Comparison of ENCODE assay signal across 8 cellular contexts in genomic region chr4:54228064-54228527, GRCh38. TPM values are rescaled to one million over a fixed set of nuclear protein-coding genes. Genes with fewer than 3 reads are reported as not detected.
DNase-seq lines count a peak whose midpoint lies in the region; ATAC-seq and TF ChIP-seq lines count a peak whose summit lies in the region.

No MANE protein-coding gene starts in this region.

- peaks cover 19% of the 10 kb centered on the region for H3K27me3 ChIP-seq in vagina

- no peaks in the 10 kb centered on the region for H3K9me3 ChIP-seq in vagina

- H3K9me3 Mint-ChIP-seq in activated CD4-positive, alpha-beta memory T cell treated with anti-CD3 and anti-CD28 coated beads, Interleukin-2, amount 10 ng/mL, durations not matched to agents 7 days and 5 days: no peaks in the 10 kb centered on the region
- H3K9me3 Mint-ChIP-seq in nephron progenitor cell: no peaks in the 10 kb centered on the region

- peak; percentile 78 for DNase-seq in Right ventricle myocardium inferior (ENCODE audit: missing footprints)
- no peak for DNase-seq in cardiac septum (ENCODE audit: low spot score)
- DNase-seq in LHCN-M2 (ENCODE audit: low read depth): peak; percentile 72
- no peak for DNase-seq in activated CD4-positive, alpha-beta memory T cell treated with anti-CD3 and anti-CD28 coated beads, Interleukin-2, amount 10 ng/mL, durations not matched to agents 7 days and 5 days
- DNase-seq in fibroblast of the aortic adventitia (ENCODE audit: low read depth): peak; percentile 87
- DNase-seq in nephron progenitor cell: peak; percentile 91
- DNase-seq in vagina (ENCODE audit: extremely low spot score in 2 of 2): peak in 1 of 2 donors; percentile 91

- H3K27ac Mint-ChIP-seq in activated CD4-positive, alpha-beta memory T cell treated with anti-CD3 and anti-CD28 coated beads, Interleukin-2, amount 10 ng/mL, durations not matched to agents 7 days and 5 days: no peak overlapping the region
- peak overlapping the region; percentile 97 for H3K27ac Mint-ChIP-seq in nephron progenitor cell

- no peaks in the 10 kb centered on the region for H3K36me3 ChIP-seq in vagina

- peaks cover 58% of the 10 kb centered on the region for H3K4me1 ChIP-seq in vagina

- POLR2A ChIA-PET in activated CD4-positive, alpha-beta memory T cell treated with anti-CD3 and anti-CD28 coated beads, Interleukin-2, amount 10 ng/mL, durations not matched to agents 7 days and 5 days (lab: Charles Lee): no interaction called here

- no peak for TF ChIP-seq POLR2A in vagina (IDR thresholded peaks at IDR 0.05)

- CTCF ChIA-PET in activated CD4-positive, alpha-beta memory T cell treated with anti-CD3 and anti-CD28 coated beads, Interleukin-2, amount 10 ng/mL, durations not matched to agents 7 days and 5 days (lab: Charles Lee): interaction anchor here (1.1 kb wide), 1 partner anchor 108 kb away, joined by 3 read pairs; no protein-coding TSS in a partner anchor

- peak; percentile 65 for ATAC-seq in Right ventricle myocardium inferior
- no peak for ATAC-seq in HG03159 (IDR thresholded peaks at IDR 0.05; ENCODE audit: unreplicated experiment)

- H3K4me1 Mint-ChIP-seq in activated CD4-positive, alpha-beta memory T cell treated with anti-CD3 and anti-CD28 coated beads, Interleukin-2, amount 10 ng/mL, durations not matched to agents 7 days and 5 days: peaks cover 39% of the 10 kb centered on the region
- peaks cover 61% of the 10 kb centered on the region for H3K4me1 Mint-ChIP-seq in nephron progenitor cell

- peak overlapping the region; percentile 81 for H3K27ac ChIP-seq in vagina

- H3K27me3 Mint-ChIP-seq in activated CD4-positive, alpha-beta memory T cell treated with anti-CD3 and anti-CD28 coated beads, Interleukin-2, amount 10 ng/mL, durations not matched to agents 7 days and 5 days: peaks cover 91% of the 10 kb centered on the region
- peaks cover 22% of the 10 kb centered on the region for H3K27me3 Mint-ChIP-seq in nephron progenitor cell (ENCODE audit: low read depth, poor library complexity)

- peak overlapping the region; percentile 96 for H3K4me3 ChIP-seq in fibroblast of the aortic adventitia (ENCODE audit: low read depth, low read length)
- H3K4me3 ChIP-seq in vagina: peak overlapping the region; percentile 37 to 65

- H3K4me3 Mint-ChIP-seq in activated CD4-positive, alpha-beta memory T cell treated with anti-CD3 and anti-CD28 coated beads, Interleukin-2, amount 10 ng/mL, durations not matched to agents 7 days and 5 days: peak overlapping the region; percentile 4
- H3K4me3 Mint-ChIP-seq in nephron progenitor cell: peak overlapping the region; percentile 94

- TF ChIP-seq CTCF in fibroblast of the aortic adventitia (IDR thresholded peaks at IDR 0.05; ENCODE audit: insufficient read depth, low read length) (peak; percentile 97), nephron progenitor cell (IDR thresholded peaks at IDR 0.05) (peak; percentile 74), vagina (IDR thresholded peaks at IDR 0.05) (peak in 2 of 3 experiments; percentile 48 to 62)

- peaks cover 3% of the 10 kb centered on the region for H3K36me3 Mint-ChIP-seq in activated CD4-positive, alpha-beta memory T cell treated with anti-CD3 and anti-CD28 coated beads, Interleukin-2, amount 10 ng/mL, durations not matched to agents 7 days and 5 days (ENCODE audit: low read depth)
- H3K36me3 Mint-ChIP-seq in nephron progenitor cell (ENCODE audit: low read depth): peaks cover 4% of the 10 kb centered on the region

- intact Hi-C loops in Right ventricle myocardium inferior (cut with DNase I) (loop anchor here (5.0 kb wide), 1 partner anchor 1031 kb away; no protein-coding TSS in a partner anchor), cardiac septum (cut with DNase I) (loop anchor here (5.0 kb wide), 1 partner anchor 526 kb away; no protein-coding TSS in a partner anchor), vagina (cut with DNase I) (loop anchor here (10.0 kb wide), 1 partner anchor 1853 kb away; no protein-coding TSS in a partner anchor)

RNA-seq across cellular contexts. Expression of gene PDGFRA, which starts 1.0 kb away (rescaled TPM):
- total RNA-seq in Right ventricle myocardium inferior (38.5 TPM), cardiac septum (23.4 TPM), LHCN-M2 (2014; rRNA removed) (0.98 and 2.1 TPM in 2 replicates), fibroblast of the aortic adventitia (ENCODE audit: low replicate concordance) (707 and 865 TPM in 2 replicates), vagina (141 TPM)
- 1.8 TPM for polyA plus RNA-seq in LHCN-M2 (2012)
- total RNA-seq in activated CD4-positive, alpha-beta memory T cell treated with anti-CD3 and anti-CD28 coated beads, Interleukin-2, amount 10 ng/mL, durations not matched to agents 7 days and 5 days: under 1 TPM; 0.45 to 0.68 TPM

Comparison
In these comparisons a context has a peak if more than half of its experiments do, and no peak if none do; other contexts are left out.
1. DNase-seq: peak in Right ventricle myocardium inferior (single experiment), LHCN-M2 (single experiment), fibroblast of the aortic adventitia (single experiment) and nephron progenitor cell (single experiment); none in cardiac septum (single experiment) and activated CD4-positive, alpha-beta memory T cell treated with anti-CD3 and anti-CD28 coated beads, Interleukin-2, amount 10 ng/mL, durations not matched to agents 7 days and 5 days (single experiment).
2. Peak in every context shown above with its lines, with median percentiles within 50 percentile points of each other: CTCF ChIP-seq.